9 cellular contexts compared by ENCODE assay signal in genomic region chr7:20241491-20242261, GRCh38. TPM values are rescaled to one million over a fixed set of nuclear protein-coding genes. Genes with fewer than 3 reads are reported as not detected.
A peak's percentile ranks its signal among the peaks of the same experiment; 100 is the strongest.
DNase-seq lines count a peak whose midpoint lies in the region; ATAC-seq and TF ChIP-seq lines count a peak whose summit lies in the region.
"Had no signal": no experiment of that assay in that cellular context is flagged by ENCODE, and none has a peak within 500 bp of the region (broad histone marks: within the 10 kb centered on the region; RNA-seq: fewer than 3 reads in every experiment).

No MANE protein-coding gene starts in this region.

- DNase-seq in DMS79 (lab: John Stamatoyannopoulos, UW) (peak; percentile 67), HEK293T (ENCODE audit: extremely low spot score) (no peak), NCI-H2107 (lab: John Stamatoyannopoulos, UW) (peak; percentile 15), fibroblast of the aortic adventitia (ENCODE audit: low read depth) (peak; percentile 99), left cardiac atrium (no peak), Right ventricle myocardium inferior (ENCODE audit: missing footprints) (no peak), vagina (ENCODE audit: extremely low spot score in 2 of 2) (no peak), coronary artery (ENCODE audit: low spot score) (no peak)
- DNase-seq: stimulated activated CD4-positive, alpha-beta T cell treated with anti-CD3 and anti-CD28 coated beads, Interleukin-4, amount 100 ng/mL, for 4 hours had no signal

- H3K27ac ChIP-seq in vagina (no peak overlapping the region), coronary artery (no peak overlapping the region)

- intact Hi-C loops in left cardiac atrium (cut with DNase I) = no loop called here
- intact Hi-C loops in Right ventricle myocardium inferior (cut with DNase I) = no loop called here
- intact Hi-C loops in vagina (cut with DNase I) = no loop called here

- H3K36me3 ChIP-seq in vagina = no peaks in the 10 kb centered on the region

- ATAC-seq in left cardiac atrium = no peak
- ATAC-seq in Right ventricle myocardium inferior = no peak

- H3K9me3 ChIP-seq in vagina = no peaks in the 10 kb centered on the region

- H3K4me3 ChIP-seq in fibroblast of the aortic adventitia (ENCODE audit: low read depth, low read length) (no peak overlapping the region), vagina (no peak overlapping the region), coronary artery (no peak overlapping the region)

- no peak for TF ChIP-seq CTCF in fibroblast of the aortic adventitia (IDR thresholded peaks at IDR 0.05; ENCODE audit: insufficient read depth, low read length)
- TF ChIP-seq CTCF in vagina (IDR thresholded peaks at IDR 0.05) = no peak
- TF ChIP-seq CTCF in coronary artery (IDR thresholded peaks at IDR 0.05) = no peak

- peaks cover 12% of the 10 kb centered on the region for H3K4me1 ChIP-seq in vagina

- POLR2A ChIA-PET in HEK293T (lab: Yijun Ruan, JAX) = no interaction called here

- no peaks in the 10 kb centered on the region for H3K27me3 ChIP-seq in vagina

- CTCF ChIA-PET in HEK293T (lab: Yijun Ruan, JAX) = no interaction called here

- TF ChIP-seq POLR2A in vagina (IDR thresholded peaks at IDR 0.05) = no peak

TF ChIP-seq in HEK293T, 16 proteins besides CTCF, POLR2A, EP300 and RAD21:
- TF ChIP-seq TARDBP (IDR thresholded peaks at IDR 0.05) = no peak
- TF ChIP-seq, protein P1, sequence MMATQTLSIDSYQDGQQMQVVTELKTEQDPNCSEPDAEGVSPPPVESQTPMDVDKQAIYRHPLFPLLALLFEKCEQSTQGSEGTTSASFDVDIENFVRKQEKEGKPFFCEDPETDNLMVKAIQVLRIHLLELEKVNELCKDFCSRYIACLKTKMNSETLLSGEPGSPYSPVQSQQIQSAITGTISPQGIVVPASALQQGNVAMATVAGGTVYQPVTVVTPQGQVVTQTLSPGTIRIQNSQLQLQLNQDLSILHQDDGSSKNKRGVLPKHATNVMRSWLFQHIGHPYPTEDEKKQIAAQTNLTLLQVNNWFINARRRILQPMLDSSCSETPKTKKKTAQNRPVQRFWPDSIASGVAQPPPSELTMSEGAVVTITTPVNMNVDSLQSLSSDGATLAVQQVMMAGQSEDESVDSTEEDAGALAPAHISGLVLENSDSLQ (IDR thresholded peaks at IDR 0.05) = 0 out of 2 replicates have a peak, but pooled peaks have one; percentile 10

RNA-seq across cellular contexts. Expression of gene MACC1, which starts 24.5 kb away (rescaled TPM):
- total RNA-seq in fibroblast of the aortic adventitia (ENCODE audit: low replicate concordance) (0.18 and 0.49 TPM in 2 replicates), left cardiac atrium (under 1 TPM; 0.06 to 0.16 TPM), Right ventricle myocardium inferior (0.16 TPM), vagina (6.9 TPM)

Comparison
In these comparisons a context has a peak if more than half of its experiments do, and no peak if none do; other contexts are left out.
1. DNase-seq: peak in DMS79 (single experiment), NCI-H2107 (single experiment) and fibroblast of the aortic adventitia (single experiment); none in HEK293T (single experiment), left cardiac atrium (single experiment), Right ventricle myocardium inferior (single experiment), vagina (0 of 2) and coronary artery (single experiment).